ENCODE assay signal across 1 cellular context in genomic region chr4:6647582-6648230, GRCh38.
TF ChIP-seq lines count a peak whose summit lies in the region.

No MANE protein-coding gene starts in this region.

TF ChIP-seq in HepG2, 621 proteins besides CTCF, POLR2A, EP300 and RAD21 (continued from another document and continues in another):
- TF ChIP-seq, protein P1, sequence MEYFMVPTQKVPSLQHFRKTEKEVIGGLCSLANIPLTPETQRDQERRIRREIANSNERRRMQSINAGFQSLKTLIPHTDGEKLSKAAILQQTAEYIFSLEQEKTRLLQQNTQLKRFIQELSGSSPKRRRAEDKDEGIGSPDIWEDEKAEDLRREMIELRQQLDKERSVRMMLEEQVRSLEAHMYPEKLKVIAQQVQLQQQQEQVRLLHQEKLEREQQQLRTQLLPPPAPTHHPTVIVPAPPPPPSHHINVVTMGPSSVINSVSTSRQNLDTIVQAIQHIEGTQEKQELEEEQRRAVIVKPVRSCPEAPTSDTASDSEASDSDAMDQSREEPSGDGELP (IDR thresholded peaks at IDR 0.05; ENCODE audit: borderline replicate concordance, low read depth) = peak; percentile 99
- TF ChIP-seq GATAD2A (CRISPR knock-in tag; IDR thresholded peaks at IDR 0.05) (peak; percentile 64), PRPF4 (IDR thresholded peaks at IDR 0.05; ENCODE audit: low read depth, low read length, poor library complexity, severe bottlenecking) (no peak), PPARG (CRISPR knock-in tag; conservative IDR thresholded peaks at IDR 0.05) (no peak), GABPA (IDR thresholded peaks at IDR 0.05; ENCODE audit: low read depth, low read length) (no peak), GABPA (CRISPR knock-in tag; IDR thresholded peaks at IDR 0.05; ENCODE audit: low read depth) (no peak), DDIT3 (CRISPR knock-in tag; IDR thresholded peaks at IDR 0.05) (no peak), NPAS2 (CRISPR knock-in tag; IDR thresholded peaks at IDR 0.05; ENCODE audit: borderline replicate concordance) (no peak), KLF16 (CRISPR knock-in tag; IDR thresholded peaks at IDR 0.05) (no peak), U2AF2 (IDR thresholded peaks at IDR 0.05; ENCODE audit: low read depth, low read length) (no peak), RFX1 (IDR thresholded peaks at IDR 0.05) (no peak), FOXK1 (CRISPR knock-in tag; IDR thresholded peaks at IDR 0.05; ENCODE audit: borderline replicate concordance, low read depth) (peak; percentile 69; the same call in 1 of the 2 replicates), ETV5 (CRISPR knock-in tag; IDR thresholded peaks at IDR 0.05; ENCODE audit: borderline replicate concordance) (peak; percentile 36; the same call in 1 of the 2 replicates), ZBTB21 (CRISPR knock-in tag; IDR thresholded peaks at IDR 0.05) (no peak), POLR2G (IDR thresholded peaks at IDR 0.05; ENCODE audit: low read depth, low read length) (no peak), ZNF879 (CRISPR knock-in tag; IDR thresholded peaks at IDR 0.05) (no peak), ZBTB14 (CRISPR knock-in tag; IDR thresholded peaks at IDR 0.05) (no peak), TEAD3 (CRISPR knock-in tag; optimal IDR thresholded peaks at IDR 0.05; ENCODE audit: borderline replicate concordance) (peak; percentile 45), FOSL2 (CRISPR knock-in tag; IDR thresholded peaks at IDR 0.05) (peak; percentile 72), SNAPC2 (CRISPR knock-in tag; IDR thresholded peaks at IDR 0.05) (no peak), ZFP62 (CRISPR knock-in tag; IDR thresholded peaks at IDR 0.05) (no peak), KMT2B (CRISPR knock-in tag; IDR thresholded peaks at IDR 0.05) (no peak), MXD1 (CRISPR knock-in tag; IDR thresholded peaks at IDR 0.05) (no peak), ZSCAN25 (CRISPR knock-in tag; IDR thresholded peaks at IDR 0.05) (no peak), SAP130 (CRISPR knock-in tag; IDR thresholded peaks at IDR 0.05; ENCODE audit: low read depth) (peak; percentile 97), HDAC2 (CRISPR knock-in tag; IDR thresholded peaks at IDR 0.05) (peak; percentile 38; the same call in 1 of the 2 replicates), DPF2 (CRISPR knock-in tag; IDR thresholded peaks at IDR 0.05; ENCODE audit: borderline replicate concordance, low read depth) (no peak), ZFP37 (CRISPR knock-in tag; IDR thresholded peaks at IDR 0.05; ENCODE audit: borderline replicate concordance) (no peak), HIVEP1 (CRISPR knock-in tag; IDR thresholded peaks at IDR 0.05) (no peak), PREB (CRISPR knock-in tag; IDR thresholded peaks at IDR 0.05) (no peak), ZNF557 (CRISPR knock-in tag; IDR thresholded peaks at IDR 0.05) (no peak), MLX (CRISPR knock-in tag; IDR thresholded peaks at IDR 0.05) (peak; percentile 84), ZNF326 (CRISPR knock-in tag; IDR thresholded peaks at IDR 0.05; ENCODE audit: borderline replicate concordance) (no peak)
- TF ChIP-seq, protein P2, sequence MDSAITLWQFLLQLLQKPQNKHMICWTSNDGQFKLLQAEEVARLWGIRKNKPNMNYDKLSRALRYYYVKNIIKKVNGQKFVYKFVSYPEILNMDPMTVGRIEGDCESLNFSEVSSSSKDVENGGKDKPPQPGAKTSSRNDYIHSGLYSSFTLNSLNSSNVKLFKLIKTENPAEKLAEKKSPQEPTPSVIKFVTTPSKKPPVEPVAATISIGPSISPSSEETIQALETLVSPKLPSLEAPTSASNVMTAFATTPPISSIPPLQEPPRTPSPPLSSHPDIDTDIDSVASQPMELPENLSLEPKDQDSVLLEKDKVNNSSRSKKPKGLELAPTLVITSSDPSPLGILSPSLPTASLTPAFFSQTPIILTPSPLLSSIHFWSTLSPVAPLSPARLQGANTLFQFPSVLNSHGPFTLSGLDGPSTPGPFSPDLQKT (CRISPR knock-in tag; IDR thresholded peaks at IDR 0.05; ENCODE audit: borderline replicate concordance) = no peak
- TF ChIP-seq, protein P3, sequence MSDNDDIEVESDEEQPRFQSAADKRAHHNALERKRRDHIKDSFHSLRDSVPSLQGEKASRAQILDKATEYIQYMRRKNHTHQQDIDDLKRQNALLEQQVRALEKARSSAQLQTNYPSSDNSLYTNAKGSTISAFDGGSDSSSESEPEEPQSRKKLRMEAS (IDR thresholded peaks at IDR 0.05) = 0 out of 2 replicates have a peak, but pooled peaks have one; percentile 45
- TF ChIP-seq, protein P4, sequence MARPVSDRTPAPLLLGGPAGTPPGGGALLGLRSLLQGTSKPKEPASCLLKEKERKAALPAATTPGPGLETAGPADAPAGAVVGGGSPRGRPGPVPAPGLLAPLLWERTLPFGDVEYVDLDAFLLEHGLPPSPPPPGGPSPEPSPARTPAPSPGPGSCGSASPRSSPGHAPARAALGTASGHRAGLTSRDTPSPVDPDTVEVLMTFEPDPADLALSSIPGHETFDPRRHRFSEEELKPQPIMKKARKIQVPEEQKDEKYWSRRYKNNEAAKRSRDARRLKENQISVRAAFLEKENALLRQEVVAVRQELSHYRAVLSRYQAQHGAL (CRISPR knock-in tag; IDR thresholded peaks at IDR 0.05; ENCODE audit: not compliant biosample characterization) = no peak
- TF ChIP-seq, protein P5, sequence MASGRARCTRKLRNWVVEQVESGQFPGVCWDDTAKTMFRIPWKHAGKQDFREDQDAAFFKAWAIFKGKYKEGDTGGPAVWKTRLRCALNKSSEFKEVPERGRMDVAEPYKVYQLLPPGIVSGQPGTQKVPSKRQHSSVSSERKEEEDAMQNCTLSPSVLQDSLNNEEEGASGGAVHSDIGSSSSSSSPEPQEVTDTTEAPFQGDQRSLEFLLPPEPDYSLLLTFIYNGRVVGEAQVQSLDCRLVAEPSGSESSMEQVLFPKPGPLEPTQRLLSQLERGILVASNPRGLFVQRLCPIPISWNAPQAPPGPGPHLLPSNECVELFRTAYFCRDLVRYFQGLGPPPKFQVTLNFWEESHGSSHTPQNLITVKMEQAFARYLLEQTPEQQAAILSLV (CRISPR knock-in tag; IDR thresholded peaks at IDR 0.05; ENCODE audit: borderline replicate concordance) = no peak
- TF ChIP-seq, protein P6, sequence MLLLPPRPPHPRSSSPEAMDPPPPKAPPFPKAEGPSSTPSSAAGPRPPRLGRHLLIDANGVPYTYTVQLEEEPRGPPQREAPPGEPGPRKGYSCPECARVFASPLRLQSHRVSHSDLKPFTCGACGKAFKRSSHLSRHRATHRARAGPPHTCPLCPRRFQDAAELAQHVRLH (CRISPR knock-in tag; IDR thresholded peaks at IDR 0.05; ENCODE audit: borderline replicate concordance, low read depth) = no peak
- TF ChIP-seq, protein P7, sequence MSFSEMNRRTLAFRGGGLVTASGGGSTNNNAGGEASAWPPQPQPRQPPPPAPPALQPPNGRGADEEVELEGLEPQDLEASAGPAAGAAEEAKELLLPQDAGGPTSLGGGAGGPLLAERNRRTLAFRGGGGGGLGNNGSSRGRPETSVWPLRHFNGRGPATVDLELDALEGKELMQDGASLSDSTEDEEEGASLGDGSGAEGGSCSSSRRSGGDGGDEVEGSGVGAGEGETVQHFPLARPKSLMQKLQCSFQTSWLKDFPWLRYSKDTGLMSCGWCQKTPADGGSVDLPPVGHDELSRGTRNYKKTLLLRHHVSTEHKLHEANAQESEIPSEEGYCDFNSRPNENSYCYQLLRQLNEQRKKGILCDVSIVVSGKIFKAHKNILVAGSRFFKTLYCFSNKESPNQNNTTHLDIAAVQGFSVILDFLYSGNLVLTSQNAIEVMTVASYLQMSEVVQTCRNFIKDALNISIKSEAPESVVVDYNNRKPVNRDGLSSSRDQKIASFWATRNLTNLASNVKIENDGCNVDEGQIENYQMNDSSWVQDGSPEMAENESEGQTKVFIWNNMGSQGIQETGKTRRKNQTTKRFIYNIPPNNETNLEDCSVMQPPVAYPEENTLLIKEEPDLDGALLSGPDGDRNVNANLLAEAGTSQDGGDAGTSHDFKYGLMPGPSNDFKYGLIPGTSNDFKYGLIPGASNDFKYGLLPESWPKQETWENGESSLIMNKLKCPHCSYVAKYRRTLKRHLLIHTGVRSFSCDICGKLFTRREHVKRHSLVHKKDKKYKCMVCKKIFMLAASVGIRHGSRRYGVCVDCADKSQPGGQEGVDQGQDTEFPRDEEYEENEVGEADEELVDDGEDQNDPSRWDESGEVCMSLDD (CRISPR knock-in tag; IDR thresholded peaks at IDR 0.05; ENCODE audit: borderline replicate concordance) = no peak
- TF ChIP-seq, protein P8, sequence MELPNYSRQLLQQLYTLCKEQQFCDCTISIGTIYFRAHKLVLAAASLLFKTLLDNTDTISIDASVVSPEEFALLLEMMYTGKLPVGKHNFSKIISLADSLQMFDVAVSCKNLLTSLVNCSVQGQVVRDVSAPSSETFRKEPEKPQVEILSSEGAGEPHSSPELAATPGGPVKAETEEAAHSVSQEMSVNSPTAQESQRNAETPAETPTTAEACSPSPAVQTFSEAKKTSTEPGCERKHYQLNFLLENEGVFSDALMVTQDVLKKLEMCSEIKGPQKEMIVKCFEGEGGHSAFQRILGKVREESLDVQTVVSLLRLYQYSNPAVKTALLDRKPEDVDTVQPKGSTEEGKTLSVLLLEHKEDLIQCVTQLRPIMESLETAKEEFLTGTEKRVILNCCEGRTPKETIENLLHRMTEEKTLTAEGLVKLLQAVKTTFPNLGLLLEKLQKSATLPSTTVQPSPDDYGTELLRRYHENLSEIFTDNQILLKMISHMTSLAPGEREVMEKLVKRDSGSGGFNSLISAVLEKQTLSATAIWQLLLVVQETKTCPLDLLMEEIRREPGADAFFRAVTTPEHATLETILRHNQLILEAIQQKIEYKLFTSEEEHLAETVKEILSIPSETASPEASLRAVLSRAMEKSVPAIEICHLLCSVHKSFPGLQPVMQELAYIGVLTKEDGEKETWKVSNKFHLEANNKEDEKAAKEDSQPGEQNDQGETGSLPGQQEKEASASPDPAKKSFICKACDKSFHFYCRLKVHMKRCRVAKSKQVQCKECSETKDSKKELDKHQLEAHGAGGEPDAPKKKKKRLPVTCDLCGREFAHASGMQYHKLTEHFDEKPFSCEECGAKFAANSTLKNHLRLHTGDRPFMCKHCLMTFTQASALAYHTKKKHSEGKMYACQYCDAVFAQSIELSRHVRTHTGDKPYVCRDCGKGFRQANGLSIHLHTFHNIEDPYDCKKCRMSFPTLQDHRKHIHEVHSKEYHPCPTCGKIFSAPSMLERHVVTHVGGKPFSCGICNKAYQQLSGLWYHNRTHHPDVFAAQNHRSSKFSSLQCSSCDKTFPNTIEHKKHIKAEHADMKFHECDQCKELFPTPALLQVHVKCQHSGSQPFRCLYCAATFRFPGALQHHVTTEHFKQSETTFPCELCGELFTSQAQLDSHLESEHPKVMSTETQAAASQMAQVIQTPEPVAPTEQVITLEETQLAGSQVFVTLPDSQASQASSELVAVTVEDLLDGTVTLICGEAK (IDR thresholded peaks at IDR 0.05) = no peak
- TF ChIP-seq, protein P8 (CRISPR knock-in tag; IDR thresholded peaks at IDR 0.05) = no peak
